ENCODE assay signal across 18 cellular contexts in the genomic region with DNA sequence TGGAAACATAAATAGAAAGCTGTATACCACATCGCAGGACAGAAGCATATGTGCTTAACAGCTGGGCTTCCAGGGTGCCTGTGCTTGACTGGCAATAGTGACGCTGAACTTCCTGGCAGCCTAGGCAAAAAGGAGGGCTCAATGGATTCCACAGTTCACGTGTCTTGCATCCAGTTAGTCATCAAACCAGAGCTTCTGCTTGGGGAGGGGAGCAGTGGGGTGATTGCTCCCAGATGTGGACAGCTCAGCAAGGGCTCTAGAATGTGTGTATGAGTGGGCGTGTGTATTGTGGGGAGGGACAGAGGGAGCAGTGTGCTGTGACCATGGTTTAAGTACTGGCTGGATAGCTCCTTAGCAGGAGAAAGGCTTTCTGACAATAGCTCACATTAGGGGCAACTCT. TPM values are rescaled to one million over a fixed set of nuclear protein-coding genes. Genes with fewer than 3 reads are reported as not detected.
DNase-seq lines count a peak whose midpoint lies in the region; ATAC-seq and TF ChIP-seq lines count a peak whose summit lies in the region.
"Had no signal": no experiment of that assay in that cellular context is flagged by ENCODE, and none has a peak within 500 bp of the region (broad histone marks: within the 10 kb centered on the region; RNA-seq: fewer than 3 reads in every experiment).

No MANE protein-coding gene starts in this region.

- no peaks in the 10 kb centered on the region for H3K36me3 ChIP-seq in smooth muscle cell (ENCODE audit: low read depth)

- 40% methylated on average over 4 of the region's 4 CpGs for WGBS in smooth muscle cell (ENCODE audit: low lambda C conversion rate)

- H2AFZ ChIP-seq in smooth muscle cell (ENCODE audit: low read depth): no peak overlapping the region

- ATAC-seq in GM21825 (IDR thresholded peaks at IDR 0.05; ENCODE audit: unreplicated experiment): no peak
- ATAC-seq: foreskin keratinocyte; stimulated activated naive B cell treated with anti-CD40 and anti-IgM and Interleukin-4, amounts not matched to agents 10 μg/mL and 1 μg/mL and 100 μg/mL, for 72 hours had no signal

- H3K27me3 ChIP-seq in smooth muscle cell (ENCODE audit: low read depth): peaks cover 6% of the 10 kb centered on the region
- H3K27me3 ChIP-seq: foreskin keratinocyte had no signal

- H3K4me1 ChIP-seq in smooth muscle cell (ENCODE audit: low read depth): no peaks in the 10 kb centered on the region
- H3K4me1 ChIP-seq: foreskin keratinocyte had no signal

- peak overlapping the region in 1 of 2 donors; percentile 12 for H3K4me3 ChIP-seq in foreskin fibroblast (ENCODE audit: low read depth in 1 of 2, low read length in 2 of 2)
- H3K4me3 ChIP-seq in smooth muscle cell: no peak overlapping the region

- H3K9me3 ChIP-seq in smooth muscle cell (replicated peaks; ENCODE audit: low read depth): no peaks in the 10 kb centered on the region

- H3K4me2 ChIP-seq in smooth muscle cell: peak overlapping the region; percentile 65

- peak overlapping the region; percentile 56 for H3K27ac ChIP-seq in smooth muscle cell (ENCODE audit: low read depth)
- H3K27ac ChIP-seq: foreskin keratinocyte had no signal

- no peaks in the 10 kb centered on the region for H3K79me2 ChIP-seq in smooth muscle cell (ENCODE audit: low read depth)

- DNase-seq in EL: peak; percentile 60
- peak; percentile 53 for DNase-seq in NCI-H2171 (lab: John Stamatoyannopoulos, UW)
- peak; percentile 23 to 78 for DNase-seq in foreskin fibroblast
- no peak for DNase-seq in smooth muscle cell (lab: John Stamatoyannopoulos, UW; ENCODE audit: unreplicated experiment)
- no peak for DNase-seq in NCI-H2029 treated with DMSO at 0.1 percent for 48 hours (lab: John Stamatoyannopoulos, UW)
- no peak for DNase-seq in HUDEP-2 (lab: John Stamatoyannopoulos, UW; ENCODE audit: unreplicated experiment in 76 of 76)
- DNase-seq: activated CD4-positive, alpha-beta T cell treated with anti-CD3 and anti-CD28 coated beads, Interleukin-2, amount 50 U/mL, for 48 hours; immature natural killer cell; KG1; NCI-H187 treated with DMSO at 0.1 percent for 48 hours; stimulated activated CD4-positive, alpha-beta T cell treated with anti-CD3 and anti-CD28 coated beads, Interleukin-4, amount 100 ng/mL, for 4 hours; stimulated activated naive B cell treated with anti-CD40 and anti-IgM and Interleukin-4, amounts not matched to agents 10 μg/mL and 1 μg/mL and 100 μg/mL, for 72 hours; T1000 had no signal

- H3F3A ChIP-seq in smooth muscle cell (ENCODE audit: low read depth): no peaks in the 10 kb centered on the region

- TF ChIP-seq CTCF in foreskin fibroblast (IDR thresholded peaks at IDR 0.05; ENCODE audit: low read depth, low read length) (no peak), smooth muscle cell (IDR thresholded peaks at IDR 0.05; ENCODE audit: borderline replicate concordance, insufficient read depth, poor library complexity, severe bottlenecking) (no peak)

- no peaks in the 10 kb centered on the region for H4K20me1 ChIP-seq in smooth muscle cell (ENCODE audit: low read depth)

- H3K9ac ChIP-seq in smooth muscle cell (ENCODE audit: low read depth): no peak overlapping the region

RNA-seq across cellular contexts. Expression of gene PRRG3, which starts 2.3 kb away (rescaled TPM):
- 0.09 and 0.67 TPM in 2 replicates for total RNA-seq in smooth muscle cell
- polyA plus RNA-seq in smooth muscle cell: 1.0 and 2.6 TPM in 2 replicates
- total RNA-seq: dermis microvascular lymphatic vessel endothelial cell, foreskin keratinocyte, pulmonary artery endothelial cell had no signal
- polyA plus RNA-seq: foreskin keratinocyte, immature natural killer cell had no signal

RNA-seq across cellular contexts. Expression of gene FATE1, which starts 18.3 kb away (rescaled TPM):
- total RNA-seq in smooth muscle cell: not detected in 2 replicates
- not detected in 2 replicates for polyA plus RNA-seq in smooth muscle cell
- total RNA-seq: dermis microvascular lymphatic vessel endothelial cell, foreskin keratinocyte, pulmonary artery endothelial cell had no signal
- polyA plus RNA-seq: foreskin keratinocyte, immature natural killer cell had no signal

RNA-seq across cellular contexts. Expression of gene CNGA2, which starts 37.0 kb away (rescaled TPM):
- total RNA-seq in smooth muscle cell: not detected in 2 replicates
- not detected in 2 replicates for polyA plus RNA-seq in smooth muscle cell
- total RNA-seq: dermis microvascular lymphatic vessel endothelial cell, foreskin keratinocyte, mucosa of gallbladder, pulmonary artery endothelial cell had no signal
- polyA plus RNA-seq: foreskin keratinocyte, immature natural killer cell had no signal

Comparison
In these comparisons a context has a peak if more than half of its experiments do, and no peak if none do; other contexts are left out.
1. DNase-seq: peak in EL (single experiment), NCI-H2171 (single experiment) and foreskin fibroblast (2 of 2); none in smooth muscle cell (single experiment), NCI-H2029 treated with DMSO at 0.1 percent for 48 hours (single experiment) and HUDEP-2 (0 of 76).